In genomic region chr2:230949966-230950832, GRCh38 we compare ENCODE assay signal across 14 cellular contexts. TPM values are rescaled to one million over a fixed set of nuclear protein-coding genes. Genes with fewer than 3 reads are reported as not detected.
A peak's percentile ranks its signal among the peaks of the same experiment; 100 is the strongest.
DNase-seq lines count a peak whose midpoint lies in the region; ATAC-seq and TF ChIP-seq lines count a peak whose summit lies in the region.
"Had no signal": no experiment of that assay in that cellular context is flagged by ENCODE, and none has a peak within 500 bp of the region (broad histone marks: within the 10 kb centered on the region; RNA-seq: fewer than 3 reads in every experiment).

No MANE protein-coding gene starts in this region.

- no peaks in the 10 kb centered on the region for H3K36me3 Mint-ChIP-seq in activated T-cell treated with anti-CD3 and anti-CD28 coated beads, Interleukin-2, amount 50 U/mL, for 4 hours (ENCODE audit: insufficient read depth)
- no peaks in the 10 kb centered on the region for H3K36me3 Mint-ChIP-seq in nephron progenitor cell (ENCODE audit: low read depth)
- H3K36me3 Mint-ChIP-seq: WTC11 had no signal

- no peak overlapping the region for H3K4me3 Mint-ChIP-seq in activated T-cell treated with anti-CD3 and anti-CD28 coated beads, Interleukin-2, amount 50 U/mL, for 4 hours
- no peak overlapping the region for H3K4me3 Mint-ChIP-seq in nephron progenitor cell
- H3K4me3 Mint-ChIP-seq: WTC11 had no signal

- peaks cover 9% of the 10 kb centered on the region for H3K4me1 Mint-ChIP-seq in activated T-cell treated with anti-CD3 and anti-CD28 coated beads, Interleukin-2, amount 50 U/mL, for 4 hours (ENCODE audit: low read depth)
- peaks cover 35% of the 10 kb centered on the region for H3K4me1 Mint-ChIP-seq in nephron progenitor cell
- H3K4me1 Mint-ChIP-seq: WTC11 had no signal

- H3K27ac Mint-ChIP-seq in nephron progenitor cell, result peak overlapping the region; percentile 14
- H3K27ac Mint-ChIP-seq: WTC11 had no signal

- peaks cover 6% of the 10 kb centered on the region for H3K27me3 Mint-ChIP-seq in activated T-cell treated with anti-CD3 and anti-CD28 coated beads, Interleukin-2, amount 50 U/mL, for 4 hours (ENCODE audit: low read depth)
- peaks cover 3% of the 10 kb centered on the region for H3K27me3 Mint-ChIP-seq in nephron progenitor cell (ENCODE audit: low read depth, poor library complexity)

- no peaks in the 10 kb centered on the region for H3K9me3 Mint-ChIP-seq in activated T-cell treated with anti-CD3 and anti-CD28 coated beads, Interleukin-2, amount 50 U/mL, for 4 hours
- peaks cover 6% of the 10 kb centered on the region for H3K9me3 Mint-ChIP-seq in nephron progenitor cell

- peak; percentile 70 to 73 for ATAC-seq in activated T-cell treated with anti-CD3 and anti-CD28 coated beads, Interleukin-2, amount 50 U/mL, for 4 hours
- peak; percentile 54 for ATAC-seq in GM21390 (IDR thresholded peaks at IDR 0.05; ENCODE audit: unreplicated experiment)
- ATAC-seq in HG03103 (IDR thresholded peaks at IDR 0.05; ENCODE audit: low read depth, unreplicated experiment), result peak; percentile 56
- ATAC-seq: WTC11 had no signal

- no peak for DNase-seq in activated T-cell treated with anti-CD3 and anti-CD28 coated beads, Interleukin-2, amount 50 U/mL, for 4 hours
- DNase-seq in activated T-cell treated with anti-CD3 and anti-CD28 coated beads, Interleukin-2, amount 50 U/mL, for 1 hour, result no peak
- no peak for DNase-seq in nephron progenitor cell
- DNase-seq in medulla oblongata (ENCODE audit: extremely low spot score), result no peak
- no peak for DNase-seq in epidermal melanocyte (ENCODE audit: insufficient read length, low spot score)
- no peak for DNase-seq in SIG-M5 treated with dmso at 0.1 percent for 504 hours (lab: John Stamatoyannopoulos, UW; ENCODE audit: unreplicated experiment)
- DNase-seq: kidney glomerular epithelial cell, NCI-H1436, ovary had no signal

- no peak for TF ChIP-seq CTCF in nephron progenitor cell (IDR thresholded peaks at IDR 0.05)

RNA-seq across cellular contexts. Expression of gene GPR55, which starts 25.2 kb away (rescaled TPM):
- 1 to 10 TPM; 1.2 to 1.6 (median 1.5) TPM for total RNA-seq in activated T-cell treated with anti-CD3 and anti-CD28 coated beads, Interleukin-2, amount 50 U/mL, for 4 hours
- total RNA-seq: astrocyte, G401, WTC11 had no signal

RNA-seq across cellular contexts. Expression of gene SPATA3, which starts 45.7 kb away (rescaled TPM):
- not detected for total RNA-seq in activated T-cell treated with anti-CD3 and anti-CD28 coated beads, Interleukin-2, amount 50 U/mL, for 4 hours
- total RNA-seq: astrocyte, G401, ovary, WTC11 had no signal
